In genomic region chr19:55678121-55678671, GRCh38 we compare ENCODE assay signal across 8 cellular contexts. TPM values are rescaled to one million over a fixed set of nuclear protein-coding genes. Genes with fewer than 3 reads are reported as not detected.
DNase-seq lines count a peak whose midpoint lies in the region; ATAC-seq and TF ChIP-seq lines count a peak whose summit lies in the region.

No MANE protein-coding gene starts in this region.

- H3K4me2 ChIP-seq in DND-41 (ENCODE audit: insufficient read depth, low read length): peak overlapping the region; percentile 5; the same call in 1 of the 2 replicates

- H3K4me3 ChIP-seq in DND-41 (ENCODE audit: low read depth in 1 of 2, low read length in 2 of 2): no peak overlapping the region
- no peak overlapping the region for H3K4me3 ChIP-seq in skeletal muscle tissue (ENCODE audit: low read length in 3 of 3)

- DNase-seq in DND-41: no peak
- peak in 18 of 61 donors; percentile 1 to 37 (median 14) for DNase-seq in caudate nucleus (lab: John Stamatoyannopoulos, UW)
- no peak for DNase-seq in occipital lobe (lab: John Stamatoyannopoulos, UW)
- no peak for DNase-seq in KG1 (lab: John Stamatoyannopoulos, UW)
- no peak for DNase-seq in DMS114 treated with DMSO at 0.1 percent for 48 hours (lab: John Stamatoyannopoulos, UW; ENCODE audit: unreplicated experiment)

- H3K27me3 ChIP-seq in DND-41 (ENCODE audit: insufficient read depth, low read length, poor library complexity) (no peaks in the 10 kb centered on the region), skeletal muscle tissue (ENCODE audit: control insufficient read depth in 3 of 3, insufficient read depth in 3 of 3, low read length in 3 of 3) (no peaks in the 10 kb centered on the region)

- peaks cover 68% of the 10 kb centered on the region for H3K36me3 ChIP-seq in DND-41 (ENCODE audit: insufficient read depth, low read length)
- peaks cover 30 to 41% (median 35%) of the 10 kb centered on the region in 3 donors for H3K36me3 ChIP-seq in skeletal muscle tissue (ENCODE audit: control insufficient read depth in 3 of 3, insufficient read depth in 3 of 3, low read length in 3 of 3)

- H3K9me3 ChIP-seq in DND-41 (ENCODE audit: insufficient read depth, low read length, severe bottlenecking): no peaks in the 10 kb centered on the region
- no peaks in the 10 kb centered on the region for H3K9me3 ChIP-seq in skeletal muscle tissue (ENCODE audit: control insufficient read depth in 3 of 3, low read length in 3 of 3)

- H2AFZ ChIP-seq in DND-41 (ENCODE audit: low read depth, low read length): no peak overlapping the region

- no peak for ATAC-seq in DND-41 (ENCODE audit: insufficient read depth, low read depth)
- peak; percentile 83 for ATAC-seq in GM19395 (IDR thresholded peaks at IDR 0.05; ENCODE audit: unreplicated experiment)
- ATAC-seq in HG03378 (IDR thresholded peaks at IDR 0.05; ENCODE audit: unreplicated experiment): peak; percentile 72

- H3K27ac ChIP-seq in DND-41 (ENCODE audit: low read length) (no peak overlapping the region), caudate nucleus (ENCODE audit: low read depth, low read length) (peak overlapping the region; percentile 58), skeletal muscle tissue (ENCODE audit: low read depth, low read length) (peak overlapping the region; percentile 30)

- H3K79me2 ChIP-seq in DND-41 (ENCODE audit: insufficient read depth, low read length): peaks cover 81% of the 10 kb centered on the region

- H3K9ac ChIP-seq in DND-41 (ENCODE audit: low read depth, low read length) (peak overlapping the region; percentile 10; the same call in 1 of the 2 replicates), skeletal muscle tissue (ENCODE audit: low read depth in 1 of 3, low read length in 3 of 3) (peak overlapping the region in 2 of 3 donors; percentile 45 to 51)

- peaks cover 42% of the 10 kb centered on the region for H3K4me1 ChIP-seq in DND-41 (ENCODE audit: insufficient read depth, low read length)
- H3K4me1 ChIP-seq in skeletal muscle tissue (ENCODE audit: control insufficient read depth in 3 of 3, insufficient read depth in 3 of 3, low read length in 3 of 3): peaks cover 32 to 62% (median 45%) of the 10 kb centered on the region in 3 donors

- TF ChIP-seq CTCF in DND-41 (IDR thresholded peaks at IDR 0.05; ENCODE audit: borderline replicate concordance, extremely low read depth, low read length, poor library complexity, severe bottlenecking): no peak

- H4K20me1 ChIP-seq in DND-41 (ENCODE audit: insufficient read depth, low read length): peaks cover 62% of the 10 kb centered on the region

RNA-seq across cellular contexts. Expression of gene EPN1, which starts 3.2 kb away (rescaled TPM):
- total RNA-seq in skeletal muscle tissue (5.7 TPM), occipital lobe (20.7 TPM)

RNA-seq across cellular contexts. Expression of gene U2AF2, which starts 23.4 kb away (rescaled TPM):
- total RNA-seq in skeletal muscle tissue (52.2 TPM), occipital lobe (65.8 TPM)

RNA-seq across cellular contexts. Expression of gene CCDC106, which starts 30.2 kb away (rescaled TPM):
- total RNA-seq in skeletal muscle tissue: 3.1 TPM
- total RNA-seq in occipital lobe: 7.8 TPM

RNA-seq across cellular contexts. Expression of gene ZNF581, which starts 34.7 kb away (rescaled TPM):
- total RNA-seq in skeletal muscle tissue (17.2 TPM), occipital lobe (5.6 TPM)

RNA-seq across cellular contexts. Expression of gene ZNF580, which starts 37.4 kb away (rescaled TPM):
- total RNA-seq in skeletal muscle tissue (2.1 TPM), occipital lobe (4.8 TPM)
